8 cellular contexts compared by ENCODE assay signal in genomic region chr13:49996166-49996915, GRCh38.
DNase-seq lines count a peak whose midpoint lies in the region; ATAC-seq lines count a peak whose summit lies in the region.

No MANE protein-coding gene starts in this region.

- DNase-seq in AG20443 (ENCODE audit: low spot score): peak; percentile 96
- peak; percentile 75 for DNase-seq in NCI-H82 treated with DMSO at 0.1 percent for 48 hours (lab: John Stamatoyannopoulos, UW; ENCODE audit: unreplicated experiment)
- DNase-seq in activated CD8-positive, alpha-beta memory T cell treated with anti-CD3 and anti-CD28 coated beads for 24 hours: peak; percentile 92
- peak; percentile 71 for DNase-seq in effector CD8-positive, alpha-beta T cell (lab: John Stamatoyannopoulos, UW)
- DNase-seq in memory B cell (ENCODE audit: low spot score in 2 of 2): peak; percentile 72 to 76
- DNase-seq in stimulated activated CD4-positive, alpha-beta T cell treated with anti-CD3 and anti-CD28 coated beads, TNF-alpha, amount 100 ng/mL, for 4 hours (ENCODE audit: low read depth in 3 of 3): peak; percentile 77 to 83 (median 80)

- ATAC-seq in GM19025 (IDR thresholded peaks at IDR 0.05; ENCODE audit: low read depth, unreplicated experiment) (peak; percentile 51), HG03280 (IDR thresholded peaks at IDR 0.05; ENCODE audit: unreplicated experiment) (peak; percentile 62), memory B cell (ENCODE audit: low read depth) (peak; percentile 60)

- no peaks in the 10 kb centered on the region for H3K27me3 Mint-ChIP-seq in memory B cell

- H3K4me3 Mint-ChIP-seq in memory B cell: peak overlapping the region; percentile 77

- H3K36me3 Mint-ChIP-seq in memory B cell: peaks cover 13% of the 10 kb centered on the region

- no peaks in the 10 kb centered on the region for H3K9me3 Mint-ChIP-seq in memory B cell

- peak overlapping the region; percentile 71 for H3K27ac Mint-ChIP-seq in memory B cell

- peaks cover 26% of the 10 kb centered on the region for H3K4me1 Mint-ChIP-seq in memory B cell

Comparison
In these comparisons a context has a peak if more than half of its experiments do, and no peak if none do; other contexts are left out.
1. Peak in every context shown above with its lines: DNase-seq and ATAC-seq.